ENCODE assay signal across 1 cellular context in the genomic region with DNA sequence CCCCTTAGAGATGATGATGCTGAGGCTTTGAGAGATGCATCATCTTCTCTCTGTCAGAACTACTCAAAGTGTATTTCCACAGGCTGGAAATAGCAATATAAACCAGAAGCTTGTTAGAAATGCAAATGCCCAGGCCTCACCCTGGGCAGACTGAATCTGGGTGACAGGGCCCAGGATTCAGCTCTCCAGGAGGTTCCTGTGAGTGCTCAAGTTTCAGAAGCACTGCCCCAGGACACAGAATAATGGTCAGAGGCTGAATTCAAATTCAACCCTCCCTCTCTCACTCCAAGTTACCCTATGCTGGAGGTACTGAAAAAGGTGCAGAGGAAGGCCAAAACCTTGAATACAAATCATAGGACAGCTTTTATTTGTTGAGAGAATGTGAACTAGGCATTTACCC.
TF ChIP-seq lines count a peak whose summit lies in the region.

No MANE protein-coding gene starts in this region.

TF ChIP-seq in GM23338, 12 proteins besides CTCF, POLR2A, EP300 and RAD21 (continued from another document):
- TF ChIP-seq, protein P1, sequence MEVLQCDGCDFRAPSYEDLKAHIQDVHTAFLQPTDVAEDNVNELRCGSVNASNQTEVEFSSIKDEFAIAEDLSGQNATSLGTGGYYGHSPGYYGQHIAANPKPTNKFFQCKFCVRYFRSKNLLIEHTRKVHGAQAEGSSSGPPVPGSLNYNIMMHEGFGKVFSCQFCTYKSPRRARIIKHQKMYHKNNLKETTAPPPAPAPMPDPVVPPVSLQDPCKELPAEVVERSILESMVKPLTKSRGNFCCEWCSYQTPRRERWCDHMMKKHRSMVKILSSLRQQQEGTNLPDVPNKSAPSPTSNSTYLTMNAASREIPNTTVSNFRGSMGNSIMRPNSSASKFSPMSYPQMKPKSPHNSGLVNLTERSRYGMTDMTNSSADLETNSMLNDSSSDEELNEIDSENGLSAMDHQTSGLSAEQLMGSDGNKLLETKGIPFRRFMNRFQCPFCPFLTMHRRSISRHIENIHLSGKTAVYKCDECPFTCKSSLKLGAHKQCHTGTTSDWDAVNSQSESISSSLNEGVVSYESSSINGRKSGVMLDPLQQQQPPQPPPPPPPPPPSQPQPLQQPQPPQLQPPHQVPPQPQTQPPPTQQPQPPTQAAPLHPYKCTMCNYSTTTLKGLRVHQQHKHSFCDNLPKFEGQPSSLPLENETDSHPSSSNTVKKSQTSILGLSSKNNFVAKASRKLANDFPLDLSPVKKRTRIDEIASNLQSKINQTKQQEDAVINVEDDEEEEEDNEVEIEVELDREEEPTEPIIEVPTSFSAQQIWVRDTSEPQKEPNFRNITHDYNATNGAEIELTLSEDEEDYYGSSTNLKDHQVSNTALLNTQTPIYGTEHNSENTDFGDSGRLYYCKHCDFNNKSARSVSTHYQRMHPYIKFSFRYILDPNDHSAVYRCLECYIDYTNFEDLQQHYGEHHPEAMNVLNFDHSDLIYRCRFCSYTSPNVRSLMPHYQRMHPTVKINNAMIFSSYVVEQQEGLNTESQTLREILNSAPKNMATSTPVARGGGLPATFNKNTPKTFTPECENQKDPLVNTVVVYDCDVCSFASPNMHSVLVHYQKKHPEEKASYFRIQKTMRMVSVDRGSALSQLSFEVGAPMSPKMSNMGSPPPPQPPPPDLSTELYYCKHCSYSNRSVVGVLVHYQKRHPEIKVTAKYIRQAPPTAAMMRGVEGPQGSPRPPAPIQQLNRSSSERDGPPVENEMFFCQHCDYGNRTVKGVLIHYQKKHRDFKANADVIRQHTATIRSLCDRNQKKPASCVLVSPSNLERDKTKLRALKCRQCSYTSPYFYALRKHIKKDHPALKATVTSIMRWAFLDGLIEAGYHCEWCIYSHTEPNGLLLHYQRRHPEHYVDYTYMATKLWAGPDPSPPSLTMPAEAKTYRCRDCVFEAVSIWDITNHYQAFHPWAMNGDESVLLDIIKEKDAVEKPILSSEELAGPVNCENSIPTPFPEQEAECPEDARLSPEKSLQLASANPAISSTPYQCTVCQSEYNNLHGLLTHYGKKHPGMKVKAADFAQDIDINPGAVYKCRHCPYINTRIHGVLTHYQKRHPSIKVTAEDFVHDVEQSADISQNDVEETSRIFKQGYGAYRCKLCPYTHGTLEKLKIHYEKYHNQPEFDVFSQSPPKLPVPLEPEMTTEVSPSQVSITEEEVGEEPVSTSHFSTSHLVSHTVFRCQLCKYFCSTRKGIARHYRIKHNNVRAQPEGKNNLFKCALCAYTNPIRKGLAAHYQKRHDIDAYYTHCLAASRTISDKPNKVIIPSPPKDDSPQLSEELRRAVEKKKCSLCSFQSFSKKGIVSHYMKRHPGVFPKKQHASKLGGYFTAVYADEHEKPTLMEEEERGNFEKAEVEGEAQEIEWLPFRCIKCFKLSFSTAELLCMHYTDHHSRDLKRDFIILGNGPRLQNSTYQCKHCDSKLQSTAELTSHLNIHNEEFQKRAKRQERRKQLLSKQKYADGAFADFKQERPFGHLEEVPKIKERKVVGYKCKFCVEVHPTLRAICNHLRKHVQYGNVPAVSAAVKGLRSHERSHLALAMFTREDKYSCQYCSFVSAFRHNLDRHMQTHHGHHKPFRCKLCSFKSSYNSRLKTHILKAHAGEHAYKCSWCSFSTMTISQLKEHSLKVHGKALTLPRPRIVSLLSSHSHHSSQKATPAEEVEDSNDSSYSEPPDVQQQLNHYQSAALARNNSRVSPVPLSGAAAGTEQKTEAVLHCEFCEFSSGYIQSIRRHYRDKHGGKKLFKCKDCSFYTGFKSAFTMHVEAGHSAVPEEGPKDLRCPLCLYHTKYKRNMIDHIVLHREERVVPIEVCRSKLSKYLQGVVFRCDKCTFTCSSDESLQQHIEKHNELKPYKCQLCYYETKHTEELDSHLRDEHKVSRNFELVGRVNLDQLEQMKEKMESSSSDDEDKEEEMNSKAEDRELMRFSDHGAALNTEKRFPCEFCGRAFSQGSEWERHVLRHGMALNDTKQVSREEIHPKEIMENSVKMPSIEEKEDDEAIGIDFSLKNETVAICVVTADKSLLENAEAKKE (CRISPR knock-in tag; IDR thresholded peaks at IDR 0.05) = no peak
